In the genomic region with DNA sequence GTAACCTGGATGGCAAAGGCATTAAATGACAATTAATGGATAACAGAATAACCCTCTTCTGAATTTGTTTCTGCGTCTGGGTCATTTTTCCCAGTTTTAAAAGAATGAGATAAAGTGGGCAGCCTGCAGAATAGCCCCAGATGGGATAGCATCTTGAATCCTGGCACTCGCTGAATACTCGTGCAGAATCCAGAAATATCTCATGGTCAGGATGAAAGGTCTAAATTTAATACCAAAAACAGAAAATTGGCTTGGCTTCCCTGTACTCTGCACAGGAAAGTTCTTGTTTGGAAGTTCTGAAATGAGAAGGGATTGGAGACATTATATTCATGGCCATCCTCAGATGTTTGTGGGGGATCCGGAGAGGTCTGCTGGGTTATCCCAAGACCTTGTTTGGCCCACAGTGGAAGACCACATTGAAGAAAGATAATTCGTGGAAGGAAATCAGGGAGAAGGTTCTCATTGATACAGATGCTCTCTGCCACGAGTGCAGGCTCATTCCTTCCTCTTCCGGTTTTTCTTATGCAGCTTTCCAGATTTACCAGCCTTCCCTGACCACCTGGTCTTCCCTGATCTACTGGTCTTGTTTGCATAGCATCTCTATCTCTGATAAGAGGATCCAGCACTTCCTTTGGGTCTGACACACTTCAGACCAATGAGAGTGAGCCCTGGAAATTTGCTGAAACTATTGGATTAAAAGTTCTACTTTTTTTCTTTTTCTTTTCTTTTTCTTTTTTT, we compare ENCODE assay signal across 17 cellular contexts. TPM values are rescaled to one million over a fixed set of nuclear protein-coding genes. Genes with fewer than 3 reads are reported as not detected.
DNase-seq lines count a peak whose midpoint lies in the region; ATAC-seq and TF ChIP-seq lines count a peak whose summit lies in the region.
"Had no signal": no experiment of that assay in that cellular context is flagged by ENCODE, and none has a peak within 500 bp of the region (broad histone marks: within the 10 kb centered on the region; RNA-seq: fewer than 3 reads in every experiment).

No MANE protein-coding gene starts in this region.

- no peaks in the 10 kb centered on the region for H3K36me3 ChIP-seq in mesendoderm (ENCODE audit: control insufficient read depth, insufficient read depth, low read length)
- no peaks in the 10 kb centered on the region for H3K36me3 ChIP-seq in vagina
- no peaks in the 10 kb centered on the region for H3K36me3 ChIP-seq in CD8-positive, alpha-beta T cell (ENCODE audit: insufficient read depth, low read length)

- CTCF ChIA-PET in CD8-positive, alpha-beta T cell (lab: Charles Lee): no interaction called here
- CTCF ChIA-PET in activated naive CD4-positive, alpha-beta T cell treated with anti-CD3 and anti-CD28 coated beads for 36 hours (lab: Charles Lee): no interaction called here

- no peak for DNase-seq in Right ventricle myocardium inferior (ENCODE audit: missing footprints)
- DNase-seq in left ventricle myocardium superior: no peak
- DNase-seq in cerebellum (ENCODE audit: low spot score): peak; percentile 70
- peak; percentile 20 for DNase-seq in mesendoderm
- no peak for DNase-seq in vagina (ENCODE audit: extremely low spot score in 2 of 2)
- DNase-seq in D341Med (ENCODE audit: low spot score): no peak
- DNase-seq in CD8-positive, alpha-beta T cell: no peak
- DNase-seq in activated naive CD4-positive, alpha-beta T cell treated with anti-CD3 and anti-CD28 coated beads for 36 hours: no peak
- DNase-seq: activated CD4-positive, alpha-beta T cell treated with anti-CD3 and anti-CD28 coated beads for 4 hours; activated naive CD8-positive, alpha-beta T cell treated with anti-CD3 and anti-CD28 coated beads, Interleukin-2, amount 10 ng/mL, durations not matched to agents 7 days and 5 days; cerebellar nuclear complex; H7; hippocampal formation; NCI-H1417 treated with DMSO at 0.1 percent for 48 hours; NCI-H446 treated with DMSO at 0.1 percent for 48 hours; stimulated activated naive B cell treated with anti-CD40 and anti-IgM and Interleukin-4, amounts not matched to agents 10 μg/mL and 1 μg/mL and 100 μg/mL, for 72 hours; T-helper 17 cell had no signal

- no peak overlapping the region for H2BK5ac ChIP-seq in mesendoderm (ENCODE audit: low read length)

- H3K4me3 ChIP-seq in mesendoderm (ENCODE audit: low read length): no peak overlapping the region
- H3K4me3 ChIP-seq in vagina: no peak overlapping the region
- no peak overlapping the region for H3K4me3 ChIP-seq in CD8-positive, alpha-beta T cell (ENCODE audit: low read depth, low read length)

- H2BK120ac ChIP-seq in mesendoderm (ENCODE audit: low read depth, low read length): no peak overlapping the region

- H3K56ac ChIP-seq in mesendoderm (ENCODE audit: low read length): no peak overlapping the region

- H3K4me1 ChIP-seq in mesendoderm (ENCODE audit: control insufficient read depth, low read depth, low read length) (no peaks in the 10 kb centered on the region), vagina (peaks cover 26% of the 10 kb centered on the region)
- H3K4me1 ChIP-seq in CD8-positive, alpha-beta T cell (ENCODE audit: insufficient read depth, low read length): no peaks in the 10 kb centered on the region

- H3K27me3 Mint-ChIP-seq in CD8-positive, alpha-beta T cell (ENCODE audit: low read depth): peaks cover 10% of the 10 kb centered on the region
- peaks cover 2% of the 10 kb centered on the region for H3K27me3 Mint-ChIP-seq in activated naive CD4-positive, alpha-beta T cell treated with anti-CD3 and anti-CD28 coated beads for 36 hours (ENCODE audit: low read depth)

- no peak overlapping the region for H2AK5ac ChIP-seq in mesendoderm (ENCODE audit: low read length)

- no peaks in the 10 kb centered on the region for H3K36me3 Mint-ChIP-seq in CD8-positive, alpha-beta T cell
- H3K36me3 Mint-ChIP-seq in activated naive CD4-positive, alpha-beta T cell treated with anti-CD3 and anti-CD28 coated beads for 36 hours (ENCODE audit: low read depth): no peaks in the 10 kb centered on the region
- H3K36me3 Mint-ChIP-seq: activated naive CD8-positive, alpha-beta T cell treated with anti-CD3 and anti-CD28 coated beads, Interleukin-2, amount 10 ng/mL, durations not matched to agents 7 days and 5 days; stimulated activated naive B cell treated with anti-CD40 and anti-IgM and Interleukin-4, amounts not matched to agents 10 μg/mL and 1 μg/mL and 100 μg/mL, for 72 hours had no signal

- H3K27me3 ChIP-seq in mesendoderm (ENCODE audit: insufficient read depth, low read length, poor library complexity) (no peaks in the 10 kb centered on the region), vagina (no peaks in the 10 kb centered on the region)
- no peaks in the 10 kb centered on the region for H3K27me3 ChIP-seq in CD8-positive, alpha-beta T cell (ENCODE audit: insufficient read depth, low read length)

- H4K5ac ChIP-seq in mesendoderm (ENCODE audit: low read length): no peak overlapping the region

- peak; percentile 24 for ATAC-seq in Right ventricle myocardium inferior
- ATAC-seq in left ventricle myocardium superior: no peak
- ATAC-seq in CD8-positive, alpha-beta T cell: no peak
- ATAC-seq: stimulated activated naive B cell treated with anti-CD40 and anti-IgM and Interleukin-4, amounts not matched to agents 10 μg/mL and 1 μg/mL and 100 μg/mL, for 72 hours; T-helper 17 cell had no signal

- H3K9ac ChIP-seq in mesendoderm (ENCODE audit: low read length): no peak overlapping the region

- H3K27ac Mint-ChIP-seq in CD8-positive, alpha-beta T cell: no peak overlapping the region
- no peak overlapping the region for H3K27ac Mint-ChIP-seq in activated naive CD4-positive, alpha-beta T cell treated with anti-CD3 and anti-CD28 coated beads for 36 hours
- H3K27ac Mint-ChIP-seq: activated naive CD8-positive, alpha-beta T cell treated with anti-CD3 and anti-CD28 coated beads, Interleukin-2, amount 10 ng/mL, durations not matched to agents 7 days and 5 days; stimulated activated naive B cell treated with anti-CD40 and anti-IgM and Interleukin-4, amounts not matched to agents 10 μg/mL and 1 μg/mL and 100 μg/mL, for 72 hours; T-helper 17 cell had no signal

- H3K79me2 ChIP-seq in mesendoderm (ENCODE audit: control insufficient read depth, insufficient read depth, low read length): no peaks in the 10 kb centered on the region

- no peak overlapping the region for H3K4ac ChIP-seq in mesendoderm (ENCODE audit: low read depth, low read length)

- H3K4me3 Mint-ChIP-seq in CD8-positive, alpha-beta T cell: no peak overlapping the region
- H3K4me3 Mint-ChIP-seq in activated naive CD4-positive, alpha-beta T cell treated with anti-CD3 and anti-CD28 coated beads for 36 hours: no peak overlapping the region
- H3K4me3 Mint-ChIP-seq: activated naive CD8-positive, alpha-beta T cell treated with anti-CD3 and anti-CD28 coated beads, Interleukin-2, amount 10 ng/mL, durations not matched to agents 7 days and 5 days; stimulated activated naive B cell treated with anti-CD40 and anti-IgM and Interleukin-4, amounts not matched to agents 10 μg/mL and 1 μg/mL and 100 μg/mL, for 72 hours; T-helper 17 cell had no signal

- H2BK15ac ChIP-seq in mesendoderm (replicated peaks; ENCODE audit: low read depth): no peak overlapping the region

- no peaks in the 10 kb centered on the region for H3K79me1 ChIP-seq in mesendoderm (ENCODE audit: low read length)

- no peak for TF ChIP-seq CTCF in vagina (IDR thresholded peaks at IDR 0.05)
- no peak for TF ChIP-seq CTCF in CD8-positive, alpha-beta T cell (IDR thresholded peaks at IDR 0.05)

- no peaks in the 10 kb centered on the region for H3K4me1 Mint-ChIP-seq in CD8-positive, alpha-beta T cell (ENCODE audit: low read depth)
- no peaks in the 10 kb centered on the region for H3K4me1 Mint-ChIP-seq in activated naive CD4-positive, alpha-beta T cell treated with anti-CD3 and anti-CD28 coated beads for 36 hours (ENCODE audit: low read depth)

- TF ChIP-seq POLR2A in vagina (IDR thresholded peaks at IDR 0.05): no peak

- no peak overlapping the region for H3K4me2 ChIP-seq in mesendoderm (ENCODE audit: low read length)

- H3K9me3 Mint-ChIP-seq in CD8-positive, alpha-beta T cell: no peaks in the 10 kb centered on the region
- no peaks in the 10 kb centered on the region for H3K9me3 Mint-ChIP-seq in activated naive CD4-positive, alpha-beta T cell treated with anti-CD3 and anti-CD28 coated beads for 36 hours
- H3K9me3 Mint-ChIP-seq: activated naive CD8-positive, alpha-beta T cell treated with anti-CD3 and anti-CD28 coated beads, Interleukin-2, amount 10 ng/mL, durations not matched to agents 7 days and 5 days; stimulated activated naive B cell treated with anti-CD40 and anti-IgM and Interleukin-4, amounts not matched to agents 10 μg/mL and 1 μg/mL and 100 μg/mL, for 72 hours had no signal

- H3K9me3 ChIP-seq in vagina: no peaks in the 10 kb centered on the region
- H3K9me3 ChIP-seq in CD8-positive, alpha-beta T cell (ENCODE audit: low read length): no peaks in the 10 kb centered on the region

- H3K18ac ChIP-seq in mesendoderm (ENCODE audit: low read length): no peak overlapping the region

- H3K23ac ChIP-seq in mesendoderm (ENCODE audit: low read length): no peak overlapping the region

- H4K8ac ChIP-seq in mesendoderm (ENCODE audit: low read depth, low read length): no peak overlapping the region

- no peak overlapping the region for H3K27ac ChIP-seq in mesendoderm (ENCODE audit: low read depth, low read length)
- H3K27ac ChIP-seq in vagina: peak overlapping the region; percentile 69
- H3K27ac ChIP-seq in CD8-positive, alpha-beta T cell (ENCODE audit: low read depth, low read length): no peak overlapping the region

- POLR2A ChIA-PET in CD8-positive, alpha-beta T cell (lab: Charles Lee): no interaction called here

- intact Hi-C loops in Right ventricle myocardium inferior (cut with DNase I) (no loop called here), left ventricle myocardium superior (cut with micrococcal nuclease) (no loop called here), vagina (cut with DNase I) (no loop called here)
- intact Hi-C loops in CD8-positive, alpha-beta T cell (cut with DNase I, micrococcal nuclease): no loop called here
- intact Hi-C loops in activated naive CD4-positive, alpha-beta T cell treated with anti-CD3 and anti-CD28 coated beads for 36 hours (cut with micrococcal nuclease): no loop called here

- WGBS in mesendoderm (ENCODE audit: extremely low coverage, insufficient coverage, low lambda C conversion rate): no CpG with 5 or more reads among the region's 7 CpGs

RNA-seq across cellular contexts. Expression of a gene that starts 6.0 kb away (rescaled TPM):
- total RNA-seq in Right ventricle myocardium inferior: 8.1 TPM
- total RNA-seq in left ventricle myocardium superior: 9.4 TPM
- total RNA-seq in cerebellum: 49.3 TPM
- 7.0 TPM for polyA plus RNA-seq in mesendoderm (2013, experiment 1 of 2)
- polyA plus RNA-seq in mesendoderm (2013, experiment 2 of 2): 6.3 TPM
- total RNA-seq in vagina: 18.2 TPM
- under 1 TPM; 0.25 to 0.43 TPM for total RNA-seq in CD8-positive, alpha-beta T cell
- 1 to 10 TPM; 1.7 to 2.2 TPM for total RNA-seq in activated naive CD4-positive, alpha-beta T cell treated with anti-CD3 and anti-CD28 coated beads for 36 hours

Comparison
In these comparisons a context has a peak if more than half of its experiments do, and no peak if none do; other contexts are left out.
1. DNase-seq: peak in cerebellum (single experiment) and mesendoderm (single experiment); none in Right ventricle myocardium inferior (single experiment), left ventricle myocardium superior (single experiment), vagina (0 of 2), D341Med (single experiment), CD8-positive, alpha-beta T cell (0 of 7) and activated naive CD4-positive, alpha-beta T cell treated with anti-CD3 and anti-CD28 coated beads for 36 hours (single experiment).